In genomic region chr14:99603471-99603933, GRCh38 we compare ENCODE assay signal across 8 cellular contexts.
DNase-seq lines count a peak whose midpoint lies in the region; ATAC-seq and TF ChIP-seq lines count a peak whose summit lies in the region.

No MANE protein-coding gene starts in this region.

- peak overlapping the region; percentile 87 for H3K27ac ChIP-seq in RWPE2 (ENCODE audit: poor library complexity, severe bottlenecking)

- ATAC-seq in RWPE2 (ENCODE audit: low read depth) (no peak), GM18520 (IDR thresholded peaks at IDR 0.05; ENCODE audit: unreplicated experiment) (no peak)

- peaks cover 23% of the 10 kb centered on the region for H3K4me1 ChIP-seq in RWPE2 (ENCODE audit: insufficient read depth, poor library complexity, severe bottlenecking)

- DNase-seq in CD1c-positive myeloid dendritic cell (ENCODE audit: extremely low spot score) (peak; percentile 19), HFF-Myc (ENCODE audit: extremely low read depth, low read depth) (no peak), RWPE2 (ENCODE audit: low spot score) (no peak), amniotic epithelial cell (ENCODE audit: low read depth) (peak; percentile 35), kidney tubule cell (ENCODE audit: low spot score) (peak; percentile 63), KG1 (lab: John Stamatoyannopoulos, UW) (no peak)
- peak; percentile 5 for DNase-seq in stimulated activated CD8-positive, alpha-beta memory T cell treated with anti-CD3 and anti-CD28 coated beads, Interleukin-7, amount 100 ng/mL, for 24 hours (ENCODE audit: low read depth)

- H3K36me3 ChIP-seq in RWPE2 (ENCODE audit: low read depth), result peaks cover 11% of the 10 kb centered on the region

- no peaks in the 10 kb centered on the region for H3K27me3 ChIP-seq in RWPE2 (ENCODE audit: insufficient read depth, poor library complexity, severe bottlenecking)

- peak overlapping the region; percentile 49 for H3K4me3 ChIP-seq in HFF-Myc (replicated peaks; ENCODE audit: low read depth, low read length)
- H3K4me3 ChIP-seq in RWPE2 (ENCODE audit: severe bottlenecking), result peak overlapping the region; percentile 57

- TF ChIP-seq CTCF in HFF-Myc (IDR thresholded peaks at IDR 0.05; ENCODE audit: low read depth, low read length, missing control alignments) (no peak), RWPE2 (IDR thresholded peaks at IDR 0.05; ENCODE audit: poor library complexity, severe bottlenecking) (no peak)

- H3K9me3 ChIP-seq in RWPE2 (ENCODE audit: severe bottlenecking), result no peaks in the 10 kb centered on the region

Comparison
In these comparisons a context has a peak if more than half of its experiments do, and no peak if none do; other contexts are left out.
1. DNase-seq: peak in CD1c-positive myeloid dendritic cell (single experiment), amniotic epithelial cell (single experiment), kidney tubule cell (single experiment) and stimulated activated CD8-positive, alpha-beta memory T cell treated with anti-CD3 and anti-CD28 coated beads, Interleukin-7, amount 100 ng/mL, for 24 hours (single experiment); none in HFF-Myc (single experiment), RWPE2 (single experiment) and KG1 (single experiment).